In the genomic region with DNA sequence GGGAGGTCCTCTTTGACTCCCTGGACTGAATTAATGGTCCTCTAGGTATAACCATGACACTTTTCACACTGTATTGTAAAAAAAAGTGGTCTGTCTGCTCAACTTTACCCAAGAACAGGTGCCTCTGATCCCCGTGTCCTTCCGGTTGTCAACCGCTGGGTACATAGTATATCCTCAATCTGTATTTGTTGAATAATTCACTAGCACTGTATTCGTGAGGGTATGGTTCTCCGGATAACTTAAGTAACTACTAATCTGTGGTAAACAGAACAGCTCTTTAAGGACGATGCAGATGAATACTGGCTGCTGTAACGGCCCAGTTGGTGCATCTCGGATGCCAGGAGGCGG, we compare ENCODE assay signal across 8 cellular contexts. TPM values are rescaled to one million over a fixed set of nuclear protein-coding genes. Genes with fewer than 3 reads are reported as not detected.
DNase-seq lines count a peak whose midpoint lies in the region; ATAC-seq, FAIRE-seq and TF ChIP-seq lines count a peak whose summit lies in the region.

No MANE protein-coding gene starts in this region.

- H3K9me3 ChIP-seq in Loucy (ENCODE audit: insufficient read depth, low read depth, low read length), result no peaks in the 10 kb centered on the region
- H3K9me3 ChIP-seq in gastrocnemius medialis, result no peaks in the 10 kb centered on the region

- in situ Hi-C loops in gastrocnemius medialis (cut with MboI; ENCODE audit: low sequenced_read_pairs in 4 of 4), result no loop called here

- no peaks in the 10 kb centered on the region for H3F3A ChIP-seq in Loucy (ENCODE audit: low read depth)

- no peaks in the 10 kb centered on the region for H3K9me2 ChIP-seq in Loucy (replicated peaks; ENCODE audit: low read depth, low read length)

- H3K27me3 ChIP-seq in Loucy (ENCODE audit: insufficient read depth, low read length, poor library complexity, severe bottlenecking), result no peaks in the 10 kb centered on the region
- no peaks in the 10 kb centered on the region for H3K27me3 ChIP-seq in gastrocnemius medialis

- H2AFZ ChIP-seq in Loucy (ENCODE audit: low read length), result peak overlapping the region; percentile 98

- H4K20me1 ChIP-seq in Loucy (ENCODE audit: insufficient read depth, low read length, poor library complexity, severe bottlenecking), result no peaks in the 10 kb centered on the region

- peak overlapping the region; percentile 76 for H3K4me2 ChIP-seq in Loucy (ENCODE audit: low read depth, low read length, poor library complexity, severe bottlenecking)

- DNase-seq in Right ventricle myocardium superior, result no peak
- no peak for DNase-seq in cardiac septum (ENCODE audit: low spot score)
- no peak for DNase-seq in epithelial cell of esophagus (ENCODE audit: low read depth)
- no peak for DNase-seq in gastrocnemius medialis
- DNase-seq in stimulated activated CD4-positive, alpha-beta T cell treated with anti-CD3 and anti-CD28 coated beads, Interleukin-15, amount 100 ng/mL, for 24 hours, result no peak
- no peak for DNase-seq in SKM-1 (lab: John Stamatoyannopoulos, UW; ENCODE audit: unreplicated experiment)
- no peak for DNase-seq in GM12892 (ENCODE audit: insufficient read length)

- H3K4me1 ChIP-seq in Loucy (ENCODE audit: insufficient read depth, low read length, poor library complexity, severe bottlenecking), result peaks cover 29% of the 10 kb centered on the region
- peaks cover 0 to 7% of the 10 kb centered on the region in 2 donors for H3K4me1 ChIP-seq in gastrocnemius medialis

- peak overlapping the region; percentile 3 to 49 (median 38) for H3K27ac ChIP-seq in gastrocnemius medialis

- H3K9ac ChIP-seq in Loucy (ENCODE audit: low read depth, low read length, poor library complexity, severe bottlenecking), result peak overlapping the region; percentile 68

- ATAC-seq in Right ventricle myocardium superior (ENCODE audit: poor library complexity), result peak; percentile 9
- no peak for ATAC-seq in gastrocnemius medialis

- H3K79me2 ChIP-seq in Loucy (ENCODE audit: insufficient read depth, low read length), result peaks cover 21% of the 10 kb centered on the region

- no peak for TF ChIP-seq CTCF in Loucy (conservative IDR thresholded peaks at IDR 0.05; ENCODE audit: low read length)
- no peak for TF ChIP-seq CTCF in epithelial cell of esophagus (IDR thresholded peaks at IDR 0.05; ENCODE audit: insufficient read depth, low read depth, low read length, missing control alignments)
- no peak for TF ChIP-seq CTCF in gastrocnemius medialis (IDR thresholded peaks at IDR 0.05 in 4 of 5, conservative IDR thresholded peaks at IDR 0.05 in 1 of 5)

- H3K4me3 ChIP-seq in Loucy (ENCODE audit: low read length, poor library complexity, severe bottlenecking) (peak overlapping the region; percentile 99), epithelial cell of esophagus (ENCODE audit: low read length) (peak overlapping the region; percentile 45), gastrocnemius medialis (peak overlapping the region; percentile 58 to 87 (median 66))

- TF ChIP-seq POLR2A in gastrocnemius medialis (IDR thresholded peaks at IDR 0.05), result no peak
- TF ChIP-seq POLR2A in GM12892 (IDR thresholded peaks at IDR 0.05; ENCODE audit: low read depth, low read length), result no peak

- no peaks in the 10 kb centered on the region for H3K36me3 ChIP-seq in Loucy (ENCODE audit: insufficient read depth, low read length)
- no peaks in the 10 kb centered on the region for H3K36me3 ChIP-seq in gastrocnemius medialis

- no peak for FAIRE-seq in GM12892 (lab: Jason Lieb, UNC)

- intact Hi-C loops in Right ventricle myocardium superior (cut with DNase I) (no loop called here), cardiac septum (cut with DNase I) (no loop called here), gastrocnemius medialis (cut with DNase I; ENCODE audit: low total_unique reads) (no loop called here)

RNA-seq across cellular contexts. Expression of gene ADAM22, which starts 0.5 kb away (rescaled TPM):
- total RNA-seq in Right ventricle myocardium superior (1.3 TPM), cardiac septum (3.4 TPM), gastrocnemius medialis (under 1 TPM; 0.07 to 0.31 (median 0.14) TPM)
- 8.5 TPM for polyA plus RNA-seq in GM12892 (2012; ENCODE audit: missing spikeins)

RNA-seq across cellular contexts. Expression of gene DBF4, which starts 57.3 kb away (rescaled TPM):
- total RNA-seq in Right ventricle myocardium superior, result 1.1 TPM
- total RNA-seq in cardiac septum, result 2.5 TPM
- total RNA-seq in gastrocnemius medialis, result 1 to 10 TPM; 2.2 to 5.9 (median 3.2) TPM
- 44.3 TPM for polyA plus RNA-seq in GM12892 (2012; ENCODE audit: missing spikeins)

RNA-seq across cellular contexts. Expression of gene SLC25A40, which starts 57.4 kb away (rescaled TPM):
- total RNA-seq in Right ventricle myocardium superior (20.8 TPM), cardiac septum (20.0 TPM), gastrocnemius medialis (10 to 100 TPM in 2 of 4 donors, 1 to 10 TPM in 2; 3.2 to 14.8 (median 8.6) TPM)
- polyA plus RNA-seq in GM12892 (2012; ENCODE audit: missing spikeins), result 28.4 TPM

Comparison
In these comparisons a context has a peak if more than half of its experiments do, and no peak if none do; other contexts are left out.
1. H3K4me3 ChIP-seq: peak in every context shown above with its lines; median percentile 99 in Loucy; 66 in gastrocnemius medialis; 45 in epithelial cell of esophagus.